ENCODE assay signal across 22 cellular contexts in the genomic region with DNA sequence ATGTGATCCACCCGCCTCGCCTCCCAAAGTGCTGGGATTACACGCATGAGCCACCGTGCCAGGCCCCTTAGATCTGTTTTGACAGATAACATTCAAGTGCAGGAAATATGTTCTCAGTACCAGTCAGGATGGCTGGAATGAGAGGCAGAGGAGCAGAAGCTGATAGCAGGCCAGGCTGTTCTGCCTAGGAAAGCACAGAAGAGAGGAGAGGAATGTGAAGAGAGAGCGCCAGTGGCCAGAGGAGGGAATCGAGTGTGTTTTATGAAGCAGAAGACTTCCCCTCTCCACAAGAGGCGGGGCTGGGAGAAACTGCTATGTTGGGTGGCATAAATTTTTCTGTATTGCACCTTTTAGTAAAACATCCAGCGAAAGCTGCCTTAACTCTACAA.
"Had no signal": no experiment of that assay in that cellular context is flagged by ENCODE, and none has a peak within 500 bp of the region (broad histone marks: within the 10 kb centered on the region; RNA-seq: fewer than 3 reads in every experiment).

No MANE protein-coding gene starts in this region.

- H3K4me1 ChIP-seq: psoas muscle, transverse colon, uterus had no signal

- DNase-seq: activated CD4-positive, alpha-beta T cell treated with anti-CD3 and anti-CD28 coated beads for 48 hours; activated CD4-positive, alpha-beta T cell treated with anti-CD3 and anti-CD28 coated beads, Interleukin-2, amount 50 U/mL, for 48 hours; activated CD8-positive, alpha-beta memory T cell treated with anti-CD3 and anti-CD28 coated beads for 24 hours; activated effector memory CD4-positive, alpha-beta T cell treated with anti-CD3 and anti-CD28 coated beads, Interleukin-2, amount 50 U/mL, for 16 hours; activated naive CD4-positive, alpha-beta T cell treated with anti-CD3 and anti-CD28 coated beads for 36 hours; activated naive CD8-positive, alpha-beta T cell treated with anti-CD3 and anti-CD28 coated beads for 36 hours; adrenal gland; central memory CD4-positive, alpha-beta T cell; endodermal cell; foreskin fibroblast; heart left ventricle; pancreas; psoas muscle; stimulated activated CD4-positive, alpha-beta T cell treated with anti-CD3 and anti-CD28 coated beads, Interleukin-15, amount 100 ng/mL, for 24 hours; stimulated activated CD4-positive, alpha-beta T cell treated with anti-CD3 and anti-CD28 coated beads, Interleukin-2, amount 100 ng/mL, for 24 hours; stimulated activated naive CD4-positive, alpha-beta T cell; T-helper 9 cell; transverse colon; uterus had no signal

- H3K27ac ChIP-seq: adrenal gland, heart left ventricle, pancreas, psoas muscle, SK-N-MC, transverse colon, uterus, VCaP had no signal

- H3K9me3 ChIP-seq: adrenal gland, pancreas, psoas muscle, transverse colon, uterus had no signal

- H3K27me3 ChIP-seq: adrenal gland, heart left ventricle, pancreas, transverse colon, uterus had no signal

- H3K36me3 ChIP-seq: adrenal gland, heart left ventricle, pancreas, transverse colon, uterus had no signal

- H3K4me3 ChIP-seq: adrenal gland, heart left ventricle, pancreas, psoas muscle, SK-N-MC, transverse colon, uterus had no signal

- ATAC-seq: esophagus mucosa, heart left ventricle, pancreas, psoas muscle had no signal
